1 cellular context compared by ENCODE assay signal in genomic region chr5:335740-336038, GRCh38.
TF ChIP-seq lines count a peak whose summit lies in the region.

No MANE protein-coding gene starts in this region.

TF ChIP-seq in IMR-90, 13 proteins besides CTCF, POLR2A, EP300 and RAD21 (continued from another document):
- TF ChIP-seq FOS (IDR thresholded peaks at IDR 0.05; ENCODE audit: low read depth, low read length) (no peak), ELK1 (IDR thresholded peaks at IDR 0.05; ENCODE audit: borderline replicate concordance, low read depth, low read length) (no peak), CEBPB (IDR thresholded peaks at IDR 0.05; ENCODE audit: low read depth, low read length) (no peak), MXI1 (IDR thresholded peaks at IDR 0.05; ENCODE audit: borderline replicate concordance, low read depth, low read length) (no peak)
